12 cellular contexts compared by ENCODE assay signal in genomic region chr12:79681008-79681590, GRCh38. TPM values are rescaled to one million over a fixed set of nuclear protein-coding genes. Genes with fewer than 3 reads are reported as not detected.
DNase-seq lines count a peak whose midpoint lies in the region; ATAC-seq, FAIRE-seq and TF ChIP-seq lines count a peak whose summit lies in the region.
"Had no signal": no experiment of that assay in that cellular context is flagged by ENCODE, and none has a peak within 500 bp of the region (broad histone marks: within the 10 kb centered on the region; RNA-seq: fewer than 3 reads in every experiment).

No MANE protein-coding gene starts in this region.

- H3K9me1 ChIP-seq in keratinocyte (ENCODE audit: control insufficient read depth, extremely low read depth, insufficient read depth, low read length) = peaks cover 3% of the 10 kb centered on the region

- intact Hi-C loops in mammary epithelial cell (cut with micrococcal nuclease) = no loop called here

- H3K4me2 ChIP-seq in mammary epithelial cell (ENCODE audit: insufficient read depth, low read depth, low read length) (peak overlapping the region; percentile 28), keratinocyte (ENCODE audit: control insufficient read depth, extremely low read depth, insufficient read depth, low read depth, low read length) (no peak overlapping the region)

- no peaks in the 10 kb centered on the region for H3K9me3 Mint-ChIP-seq in activated naive CD4-positive, alpha-beta T cell treated with anti-CD3 and anti-CD28 coated beads, Interleukin-2, amount 50 U/mL, for 72 hours
- H3K9me3 Mint-ChIP-seq: stimulated activated effector memory CD8-positive, alpha-beta T cell treated with anti-CD3 and anti-CD28 coated beads, Interleukin-12 subunit alpha, Interleukin-12 subunit beta, amount 100 ng/mL, for 72 hours had no signal

- in situ Hi-C loops in mammary epithelial cell (cut with MboI; ENCODE audit: low sequenced_read_pairs in 2 of 2) = no loop called here

- H2AFZ ChIP-seq in mammary epithelial cell (ENCODE audit: low read depth, low read length) = no peak overlapping the region
- H2AFZ ChIP-seq in keratinocyte (ENCODE audit: control insufficient read depth, low read length) = no peak overlapping the region

- H4K20me1 ChIP-seq in mammary epithelial cell (ENCODE audit: insufficient read depth, low read length) = no peaks in the 10 kb centered on the region
- peaks cover 18% of the 10 kb centered on the region for H4K20me1 ChIP-seq in keratinocyte (ENCODE audit: control insufficient read depth, extremely low read depth, insufficient read depth, low read length)

- WGBS in mammary epithelial cell (ENCODE audit: low coverage, missing lambda C conversion rate) = 100% methylated on average over 1 of the region's 2 CpGs

- DNase-seq in DMS53 (lab: John Stamatoyannopoulos, UW) = peak; percentile 82
- DNase-seq in LHCN-M2 (ENCODE audit: low read depth) = peak; percentile 74
- peak; percentile 79 for DNase-seq in mammary epithelial cell
- no peak for DNase-seq in keratinocyte (ENCODE audit: low read depth, low spot score)
- DNase-seq in stimulated activated CD4-positive, alpha-beta T cell treated with anti-CD3 and anti-CD28 coated beads, Interleukin-4, amount 100 ng/mL, for 4 hours = no peak
- DNase-seq in NCI-H524 treated with DMSO at 0.1 percent for 48 hours (lab: John Stamatoyannopoulos, UW) = no peak
- no peak for DNase-seq in 8988T
- no peak for DNase-seq in activated naive CD4-positive, alpha-beta T cell treated with anti-CD3 and anti-CD28 coated beads, Interleukin-2, amount 50 U/mL, for 72 hours (ENCODE audit: low spot score in 2 of 2)
- DNase-seq: effector CD4-positive, alpha-beta T cell; SIG-M5 had no signal

- H3K9ac ChIP-seq in mammary epithelial cell (ENCODE audit: insufficient read depth, low read length) = no peak overlapping the region
- no peak overlapping the region for H3K9ac ChIP-seq in keratinocyte (ENCODE audit: control insufficient read depth, extremely low read depth, insufficient read depth, low read length)

- H3K27ac Mint-ChIP-seq in activated naive CD4-positive, alpha-beta T cell treated with anti-CD3 and anti-CD28 coated beads, Interleukin-2, amount 50 U/mL, for 72 hours = no peak overlapping the region
- H3K27ac Mint-ChIP-seq: stimulated activated effector memory CD8-positive, alpha-beta T cell treated with anti-CD3 and anti-CD28 coated beads, Interleukin-12 subunit alpha, Interleukin-12 subunit beta, amount 100 ng/mL, for 72 hours had no signal

- no peak for TF ChIP-seq CTCF in mammary epithelial cell (conservative IDR thresholded peaks at IDR 0.05 in 1 of 2, IDR thresholded peaks at IDR 0.05 in 1 of 2; ENCODE audit: extremely low read depth in 1 of 2, insufficient read depth in 1 of 2, low read depth in 1 of 2, low read length in 2 of 2)
- no peak for TF ChIP-seq CTCF in keratinocyte (optimal IDR thresholded peaks at IDR 0.05 in 1 of 3, IDR thresholded peaks at IDR 0.05 in 1 of 3, conservative IDR thresholded peaks at IDR 0.05 in 1 of 3; ENCODE audit: extremely low read depth in 1 of 3, insufficient read depth in 2 of 3, low read length in 3 of 3)

- dilution Hi-C loops in mammary epithelial cell (cut with HindIII; ENCODE audit: low sequenced_read_pairs) = no loop called here
- dilution Hi-C loops in keratinocyte (cut with MboI; ENCODE audit: extremely low pct_ligation_motif_present, low sequenced_read_pairs) = no loop called here

- H3K9me3 ChIP-seq in mammary epithelial cell (replicated peaks; ENCODE audit: insufficient read depth, low read length) = no peaks in the 10 kb centered on the region
- H3K9me3 ChIP-seq in keratinocyte (ENCODE audit: control insufficient read depth, low read depth, low read length) = no peaks in the 10 kb centered on the region
- H3K9me3 ChIP-seq: adrenal gland had no signal

- H3K4me1 ChIP-seq in mammary epithelial cell (ENCODE audit: insufficient read depth, low read length) (peaks cover 46% of the 10 kb centered on the region), keratinocyte (ENCODE audit: control insufficient read depth, extremely low read depth, insufficient read depth, low read length) (peaks cover 55% of the 10 kb centered on the region)

- H3K4me3 ChIP-seq in mammary epithelial cell (replicated peaks in 1 of 3; ENCODE audit: insufficient read depth in 1 of 3, low read depth in 2 of 3, low read length in 3 of 3) (no peak overlapping the region), keratinocyte (ENCODE audit: control insufficient read depth in 2 of 3, extremely low read depth in 1 of 3, insufficient read depth in 2 of 3, low read depth in 1 of 3, low read length in 3 of 3) (no peak overlapping the region)
- H3K4me3 ChIP-seq: adrenal gland had no signal

- BruUV-seq in mammary epithelial cell (replicated peaks; lab: Mats Ljungman, UMichigan) = no TSS peak

- no peak for ATAC-seq in activated naive CD4-positive, alpha-beta T cell treated with anti-CD3 and anti-CD28 coated beads, Interleukin-2, amount 50 U/mL, for 72 hours
- ATAC-seq: stimulated activated effector memory CD8-positive, alpha-beta T cell treated with anti-CD3 and anti-CD28 coated beads, Interleukin-12 subunit alpha, Interleukin-12 subunit beta, amount 100 ng/mL, for 72 hours had no signal

- H3K36me3 ChIP-seq in mammary epithelial cell (ENCODE audit: insufficient read depth, low read length) = no peaks in the 10 kb centered on the region
- H3K36me3 ChIP-seq in keratinocyte (ENCODE audit: control insufficient read depth in 2 of 2, extremely low read depth in 1 of 2, insufficient read depth in 2 of 2, low read length in 2 of 2) = no peaks in the 10 kb centered on the region
- H3K36me3 ChIP-seq: adrenal gland had no signal

- peak; percentile 81 for FAIRE-seq in keratinocyte (lab: Jason Lieb, UNC)

- H3K79me2 ChIP-seq in mammary epithelial cell (ENCODE audit: insufficient read depth, low read length) (peaks cover 98% of the 10 kb centered on the region), keratinocyte (ENCODE audit: control insufficient read depth, insufficient read depth, low read length) (peaks cover 98% of the 10 kb centered on the region)

- no peaks in the 10 kb centered on the region for H3K27me3 ChIP-seq in mammary epithelial cell (ENCODE audit: insufficient read depth, low read length)
- H3K27me3 ChIP-seq in keratinocyte (ENCODE audit: control insufficient read depth, extremely low read depth, insufficient read depth, low read length) = no peaks in the 10 kb centered on the region
- H3K27me3 ChIP-seq: adrenal gland had no signal

- CTCF ChIA-PET in mammary epithelial cell (lab: Charles Lee; ENCODE audit: low non-redundant PET) = no interaction called here

- H3K27ac ChIP-seq in mammary epithelial cell (ENCODE audit: insufficient read depth, low read depth, low read length) (peak overlapping the region; percentile 21), keratinocyte (ENCODE audit: control insufficient read depth, insufficient read depth, low read length) (peak overlapping the region; percentile 16)
- H3K27ac ChIP-seq: adrenal gland had no signal

- no peaks in the 10 kb centered on the region for H3K36me3 Mint-ChIP-seq in activated naive CD4-positive, alpha-beta T cell treated with anti-CD3 and anti-CD28 coated beads, Interleukin-2, amount 50 U/mL, for 72 hours
- H3K36me3 Mint-ChIP-seq: stimulated activated effector memory CD8-positive, alpha-beta T cell treated with anti-CD3 and anti-CD28 coated beads, Interleukin-12 subunit alpha, Interleukin-12 subunit beta, amount 100 ng/mL, for 72 hours had no signal

RNA-seq across cellular contexts. Expression of gene PAWR, which starts 9.7 kb away (rescaled TPM):
- 8.3 and 13.9 TPM in 2 replicates for total RNA-seq in LHCN-M2 (2014; rRNA removed)
- polyA plus RNA-seq in LHCN-M2 (2012) = 13.7 TPM
- total RNA-seq in mammary epithelial cell = 100 to 1,000 TPM; 108 to 179 TPM
- 10.4 TPM for polyA plus RNA-seq in mammary epithelial cell
- polyA minus RNA-seq in mammary epithelial cell = 10.6 TPM
- 16.3 to 41.1 TPM (median 23.4 TPM) in 3 replicates for polyA plus RNA-seq in keratinocyte
- polyA plus RNA-seq in keratinocyte (2011; ENCODE audit: low read depth) = 437 TPM
- polyA plus RNA-seq in keratinocyte (2011; cell fraction: cytosol; rRNA removed) = 12.6 and 20.6 TPM in 2 replicates
- 44.6 and 61.7 TPM in 2 replicates for polyA plus RNA-seq in keratinocyte (2011; cell fraction: nucleus; rRNA removed)
- 35.6 and 56.4 TPM in 2 replicates for polyA plus RNA-seq in keratinocyte (2012; ENCODE audit: low replicate concordance)
- 4.4 to 26.8 TPM (median 10.9 TPM) in 3 replicates for polyA minus RNA-seq in keratinocyte
- polyA minus RNA-seq in keratinocyte (2011; cell fraction: cytosol; rRNA and poly(A)+ RNA removed) = 44.3 TPM
- 36.2 and 73.8 TPM in 2 replicates for polyA minus RNA-seq in keratinocyte (2011; cell fraction: nucleus; rRNA and poly(A)+ RNA removed)
- total RNA-seq in activated naive CD4-positive, alpha-beta T cell treated with anti-CD3 and anti-CD28 coated beads, Interleukin-2, amount 50 U/mL, for 72 hours = 10 to 100 TPM in 1 of 2 donors, 1 to 10 TPM in 1; 8.4 to 12.0 TPM

Comparison
In these comparisons a context has a peak if more than half of its experiments do, and no peak if none do; other contexts are left out.
1. DNase-seq: peak in DMS53 (single experiment), LHCN-M2 (single experiment) and mammary epithelial cell (single experiment); none in keratinocyte (single experiment), stimulated activated CD4-positive, alpha-beta T cell treated with anti-CD3 and anti-CD28 coated beads, Interleukin-4, amount 100 ng/mL, for 4 hours (0 of 2), NCI-H524 treated with DMSO at 0.1 percent for 48 hours (single experiment), 8988T (single experiment) and activated naive CD4-positive, alpha-beta T cell treated with anti-CD3 and anti-CD28 coated beads, Interleukin-2, amount 50 U/mL, for 72 hours (0 of 2).